ENCODE assay signal across 1 cellular context in the genomic region with DNA sequence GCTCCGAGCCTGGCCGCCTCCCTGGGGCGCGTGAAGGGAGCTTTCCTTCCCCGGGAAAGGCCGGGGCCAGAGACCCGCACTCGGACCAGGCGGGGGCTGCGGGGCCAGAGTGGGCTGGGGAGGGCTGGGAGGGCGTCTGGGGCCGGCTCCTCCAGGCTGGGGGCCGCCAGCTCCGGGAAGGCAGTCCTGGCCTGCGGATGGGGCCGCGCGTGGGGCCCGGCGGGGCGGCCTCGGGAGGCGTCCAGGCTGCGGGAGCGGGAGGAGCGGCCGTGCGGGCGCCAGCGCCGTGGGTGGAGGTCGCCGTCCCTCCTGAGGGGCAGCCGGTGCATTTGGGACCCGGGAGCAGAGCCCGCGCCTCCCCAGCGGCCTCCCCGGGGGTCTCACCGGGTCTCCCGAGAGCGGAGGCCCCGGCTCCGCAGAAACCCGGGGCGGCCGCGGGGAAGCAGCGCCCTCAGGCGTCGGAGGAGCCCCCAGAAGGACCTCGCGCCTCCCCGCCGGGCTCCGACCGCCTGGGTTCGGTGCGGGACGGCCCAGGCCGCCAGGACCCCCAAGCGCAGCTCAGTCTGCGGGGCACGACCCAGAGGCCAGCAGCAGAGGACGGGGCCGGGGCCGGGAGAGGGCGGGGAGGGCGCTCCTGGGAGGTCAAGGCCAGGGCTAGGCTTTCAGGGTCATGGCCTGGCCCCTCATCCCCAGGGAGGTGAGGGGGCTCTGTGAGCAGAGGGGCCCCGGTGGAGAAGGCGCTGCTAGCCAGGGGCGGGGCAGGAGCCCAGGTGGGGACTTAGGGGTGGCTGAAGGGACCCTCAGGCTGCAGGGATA.
TF ChIP-seq lines count a peak whose summit lies in the region.

No MANE protein-coding gene starts in this region.

TF ChIP-seq in Ishikawa, 13 proteins besides CTCF, POLR2A, EP300 and RAD21 (continued from another document):
- TF ChIP-seq, protein P1, sequence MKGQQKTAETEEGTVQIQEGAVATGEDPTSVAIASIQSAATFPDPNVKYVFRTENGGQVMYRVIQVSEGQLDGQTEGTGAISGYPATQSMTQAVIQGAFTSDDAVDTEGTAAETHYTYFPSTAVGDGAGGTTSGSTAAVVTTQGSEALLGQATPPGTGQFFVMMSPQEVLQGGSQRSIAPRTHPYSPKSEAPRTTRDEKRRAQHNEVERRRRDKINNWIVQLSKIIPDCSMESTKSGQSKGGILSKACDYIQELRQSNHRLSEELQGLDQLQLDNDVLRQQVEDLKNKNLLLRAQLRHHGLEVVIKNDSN (IDR thresholded peaks at IDR 0.05), result no peak
- TF ChIP-seq CREB1 (IDR thresholded peaks at IDR 0.05; ENCODE audit: low read depth) (no peak), TEAD4 (IDR thresholded peaks at IDR 0.05) (no peak), TAF1 (IDR thresholded peaks at IDR 0.05; ENCODE audit: low read depth) (no peak), FOXM1 (IDR thresholded peaks at IDR 0.05; ENCODE audit: borderline replicate concordance, low read depth) (no peak), YY1 (IDR thresholded peaks at IDR 0.05; ENCODE audit: low read depth) (no peak), CEBPB (IDR thresholded peaks at IDR 0.05) (no peak), ZBTB7A (IDR thresholded peaks at IDR 0.05; ENCODE audit: low read depth) (no peak), EGR1 (IDR thresholded peaks at IDR 0.05) (no peak), TCF12 (IDR thresholded peaks at IDR 0.05; ENCODE audit: low read depth) (no peak), NFIC (IDR thresholded peaks at IDR 0.05) (no peak)
- TF ChIP-seq, protein P2, sequence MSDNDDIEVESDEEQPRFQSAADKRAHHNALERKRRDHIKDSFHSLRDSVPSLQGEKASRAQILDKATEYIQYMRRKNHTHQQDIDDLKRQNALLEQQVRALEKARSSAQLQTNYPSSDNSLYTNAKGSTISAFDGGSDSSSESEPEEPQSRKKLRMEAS (IDR thresholded peaks at IDR 0.05), result no peak
